ENCODE assay signal across 1 cellular context in genomic region chr11:118004543-118005223, GRCh38.
TF ChIP-seq lines count a peak whose summit lies in the region.

No MANE protein-coding gene starts in this region.

TF ChIP-seq in HCT116, 20 proteins besides CTCF, POLR2A, EP300 and RAD21 (continued from another document):
- TF ChIP-seq, protein P1, sequence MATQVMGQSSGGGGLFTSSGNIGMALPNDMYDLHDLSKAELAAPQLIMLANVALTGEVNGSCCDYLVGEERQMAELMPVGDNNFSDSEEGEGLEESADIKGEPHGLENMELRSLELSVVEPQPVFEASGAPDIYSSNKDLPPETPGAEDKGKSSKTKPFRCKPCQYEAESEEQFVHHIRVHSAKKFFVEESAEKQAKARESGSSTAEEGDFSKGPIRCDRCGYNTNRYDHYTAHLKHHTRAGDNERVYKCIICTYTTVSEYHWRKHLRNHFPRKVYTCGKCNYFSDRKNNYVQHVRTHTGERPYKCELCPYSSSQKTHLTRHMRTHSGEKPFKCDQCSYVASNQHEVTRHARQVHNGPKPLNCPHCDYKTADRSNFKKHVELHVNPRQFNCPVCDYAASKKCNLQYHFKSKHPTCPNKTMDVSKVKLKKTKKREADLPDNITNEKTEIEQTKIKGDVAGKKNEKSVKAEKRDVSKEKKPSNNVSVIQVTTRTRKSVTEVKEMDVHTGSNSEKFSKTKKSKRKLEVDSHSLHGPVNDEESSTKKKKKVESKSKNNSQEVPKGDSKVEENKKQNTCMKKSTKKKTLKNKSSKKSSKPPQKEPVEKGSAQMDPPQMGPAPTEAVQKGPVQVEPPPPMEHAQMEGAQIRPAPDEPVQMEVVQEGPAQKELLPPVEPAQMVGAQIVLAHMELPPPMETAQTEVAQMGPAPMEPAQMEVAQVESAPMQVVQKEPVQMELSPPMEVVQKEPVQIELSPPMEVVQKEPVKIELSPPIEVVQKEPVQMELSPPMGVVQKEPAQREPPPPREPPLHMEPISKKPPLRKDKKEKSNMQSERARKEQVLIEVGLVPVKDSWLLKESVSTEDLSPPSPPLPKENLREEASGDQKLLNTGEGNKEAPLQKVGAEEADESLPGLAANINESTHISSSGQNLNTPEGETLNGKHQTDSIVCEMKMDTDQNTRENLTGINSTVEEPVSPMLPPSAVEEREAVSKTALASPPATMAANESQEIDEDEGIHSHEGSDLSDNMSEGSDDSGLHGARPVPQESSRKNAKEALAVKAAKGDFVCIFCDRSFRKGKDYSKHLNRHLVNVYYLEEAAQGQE (IDR thresholded peaks at IDR 0.05; ENCODE audit: low read depth): no peak
TF ChIP-seq in HCT116: peak in this region for 0.
